In genomic region chr12:25013061-25013460, GRCh38 we compare ENCODE assay signal across 6 cellular contexts.
"Had no signal": no experiment of that assay in that cellular context is flagged by ENCODE, and none has a peak within 500 bp of the region (broad histone marks: within the 10 kb centered on the region; RNA-seq: fewer than 3 reads in every experiment).

No MANE protein-coding gene starts in this region.

- H3K4me3 ChIP-seq: HAP-1 had no signal

- H3K4me1 ChIP-seq: HAP-1 had no signal

- ATAC-seq: HCT116 had no signal

- H3K9me3 ChIP-seq: HAP-1 had no signal

- H3K36me3 ChIP-seq: HAP-1 had no signal

- DNase-seq: GOT3, H7, HFFc6, KBM-7 had no signal
